ENCODE assay signal across 16 cellular contexts in genomic region chr5:32840606-32841005, GRCh38.
DNase-seq lines count a peak whose midpoint lies in the region; ATAC-seq, FAIRE-seq and TF ChIP-seq lines count a peak whose summit lies in the region.
"Had no signal": no experiment of that assay in that cellular context is flagged by ENCODE, and none has a peak within 500 bp of the region (broad histone marks: within the 10 kb centered on the region; RNA-seq: fewer than 3 reads in every experiment).

No MANE protein-coding gene starts in this region.

- H3K36me3 ChIP-seq in adipocyte (ENCODE audit: control insufficient read depth, insufficient read depth, low read length, severe bottlenecking) (no peaks in the 10 kb centered on the region), K562 (ENCODE audit: control insufficient read depth, insufficient read depth, low read length) (no peaks in the 10 kb centered on the region), thoracic aorta (no peaks in the 10 kb centered on the region)

- TF ChIP-seq POLR2A in K562 (conservative IDR thresholded peaks at IDR 0.05), result no peak

- H3K9me3 ChIP-seq in adipocyte (ENCODE audit: control insufficient read depth, low read length), result no peaks in the 10 kb centered on the region
- H3K9me3 ChIP-seq in K562 (replicated peaks; ENCODE audit: control insufficient read depth, insufficient read depth, low read depth, low read length), result no peaks in the 10 kb centered on the region
- no peaks in the 10 kb centered on the region for H3K9me3 ChIP-seq in thoracic aorta

- FAIRE-seq in K562 (lab: Jason Lieb, UNC), result no peak
- FAIRE-seq: H1, HTR-8/SVneo had no signal

- TF ChIP-seq CTCF in K562 (IDR thresholded peaks at IDR 0.05 in 2 of 3, conservative IDR thresholded peaks at IDR 0.05 in 1 of 3; ENCODE audit: insufficient read depth in 2 of 3, low read depth in 1 of 3, low read length in 3 of 3), result no peak
- TF ChIP-seq CTCF in thoracic aorta (IDR thresholded peaks at IDR 0.05), result no peak

- no peak for ATAC-seq in K562
- ATAC-seq in thoracic aorta (ENCODE audit: insufficient number of reproducible peaks, low FRiP score, low read depth), result peak; percentile 46
- no peak for ATAC-seq in GM21447 (IDR thresholded peaks at IDR 0.05; ENCODE audit: unreplicated experiment)
- ATAC-seq: CD8-positive, alpha-beta T cell had no signal

- H3K27me3 ChIP-seq in adipocyte (replicated peaks; ENCODE audit: control insufficient read depth, insufficient read depth, low read length) (no peaks in the 10 kb centered on the region), K562 (ENCODE audit: control insufficient read depth in 2 of 2, insufficient read depth in 2 of 2, low read length in 2 of 2) (no peaks in the 10 kb centered on the region), thoracic aorta (replicated peaks; ENCODE audit: insufficient read depth) (no peaks in the 10 kb centered on the region)

- WGBS in K562 (ENCODE audit: insufficient coverage, low coverage, missing lambda C conversion rate), result 0% methylated on average over 3 of the region's 3 CpGs

- peak; percentile 55 for DNase-seq in adipocyte (ENCODE audit: low read depth)
- no peak for DNase-seq in K562 (ENCODE audit: extremely low read depth in 1 of 4, low spot score in 3 of 4)
- peak; percentile 48 for DNase-seq in fibroblast of gingiva (ENCODE audit: low read depth)
- no peak for DNase-seq in thoracic aorta (ENCODE audit: low spot score)
- DNase-seq in C1 segment of cervical spinal cord (lab: John Stamatoyannopoulos, UW), result no peak
- DNase-seq in activated effector memory CD4-positive, alpha-beta T cell treated with anti-CD3 and anti-CD28 coated beads, Interleukin-2, amount 50 U/mL, for 16 hours, result no peak
- DNase-seq: ACHN; Calu3; CD8-positive, alpha-beta T cell; DMS79 treated with DMSO at 0.1 percent for 48 hours; GF-D8; H9; IMR-90 had no signal

- H3K79me2 ChIP-seq in K562 (ENCODE audit: control insufficient read depth, insufficient read depth, low read length), result no peaks in the 10 kb centered on the region

- H3K9ac ChIP-seq in adipocyte (ENCODE audit: low read length), result no peak overlapping the region
- H3K9ac ChIP-seq in K562 (ENCODE audit: insufficient read depth in 1 of 2, low read depth in 2 of 2, low read length in 2 of 2), result no peak overlapping the region

- no peak overlapping the region for H2AFZ ChIP-seq in K562 (ENCODE audit: low read depth, low read length)

- no peaks in the 10 kb centered on the region for H4K20me1 ChIP-seq in K562 (replicated peaks; ENCODE audit: control insufficient read depth, insufficient read depth, low read length)

- H3K27ac ChIP-seq in K562 (ENCODE audit: extremely low read depth, low read depth, low read length), result no peak overlapping the region
- peak overlapping the region in 1 of 2 donors; percentile 69 for H3K27ac ChIP-seq in thoracic aorta

- no TSS peak for BruUV-seq in K562 (replicated peaks; lab: Mats Ljungman, UMichigan)

- CTCF ChIA-PET in K562 (lab: Yijun Ruan, JAX; ENCODE audit: low intra/inter-chr PET ratio), result no interaction called here

- POLR2A ChIA-PET in K562 (lab: Yijun Ruan, JAX), result no interaction called here

- intact Hi-C loops in K562 (cut with micrococcal nuclease), result no loop called here

- H3K4me1 ChIP-seq in adipocyte (ENCODE audit: control insufficient read depth, insufficient read depth, low read length) (peaks cover 16% of the 10 kb centered on the region), K562 (replicated peaks in 1 of 2; ENCODE audit: control insufficient read depth in 2 of 2, insufficient read depth in 2 of 2, low read length in 2 of 2) (no peaks in the 10 kb centered on the region), thoracic aorta (ENCODE audit: control insufficient read depth in 1 of 2, low read depth in 2 of 2) (peaks cover 12 to 34% of the 10 kb centered on the region in 2 donors)

- TF ChIP-seq EP300 in K562 (IDR thresholded peaks at IDR 0.05; ENCODE audit: low read length), result no peak

- no peak overlapping the region for H3K4me2 ChIP-seq in K562 (ENCODE audit: insufficient read depth, low read length)

- in situ Hi-C loops in K562 (cut with MboI), result no loop called here

- no peak for TF ChIP-seq RAD21 in K562 (CRISPR knock-in tag; conservative IDR thresholded peaks at IDR 0.05 in 1 of 2, IDR thresholded peaks at IDR 0.05 in 1 of 2)

- no peaks in the 10 kb centered on the region for H3K9me1 ChIP-seq in K562 (ENCODE audit: control insufficient read depth, insufficient read depth, low read length)

- H3K4me3 ChIP-seq in adipocyte (ENCODE audit: low read length) (no peak overlapping the region), K562 (no peak overlapping the region), thoracic aorta (no peak overlapping the region)

TF ChIP-seq in K562, 482 proteins besides CTCF, POLR2A, EP300 and RAD21:
- TF ChIP-seq RAD51 (IDR thresholded peaks at IDR 0.05; ENCODE audit: borderline replicate concordance, low read depth) (no peak), MXI1 (IDR thresholded peaks at IDR 0.05; ENCODE audit: low read depth, low read length) (no peak), KAT7 (CRISPR knock-in tag; IDR thresholded peaks at IDR 0.05; ENCODE audit: borderline replicate concordance) (no peak), SP1 (CRISPR knock-in tag; IDR thresholded peaks at IDR 0.05) (no peak), PHB2 (IDR thresholded peaks at IDR 0.05; ENCODE audit: low read depth) (no peak), BDP1 (IDR thresholded peaks at IDR 0.05; ENCODE audit: insufficient read depth, insufficient read length) (no peak), MEF2D (tag; conservative IDR thresholded peaks at IDR 0.05; ENCODE audit: low read depth) (no peak), TFE3 (CRISPR knock-in tag; IDR thresholded peaks at IDR 0.05) (peak; percentile 17; the same call in 1 of the 2 replicates), EHMT2 (IDR thresholded peaks at IDR 0.05) (no peak)

Comparison
In these comparisons a context has a peak if more than half of its experiments do, and no peak if none do; other contexts are left out.
1. DNase-seq: peak in adipocyte (single experiment) and fibroblast of gingiva (single experiment); none in K562 (0 of 4), thoracic aorta (single experiment), C1 segment of cervical spinal cord (0 of 14) and activated effector memory CD4-positive, alpha-beta T cell treated with anti-CD3 and anti-CD28 coated beads, Interleukin-2, amount 50 U/mL, for 16 hours (single experiment).